1 cellular context compared by ENCODE assay signal in the genomic region with DNA sequence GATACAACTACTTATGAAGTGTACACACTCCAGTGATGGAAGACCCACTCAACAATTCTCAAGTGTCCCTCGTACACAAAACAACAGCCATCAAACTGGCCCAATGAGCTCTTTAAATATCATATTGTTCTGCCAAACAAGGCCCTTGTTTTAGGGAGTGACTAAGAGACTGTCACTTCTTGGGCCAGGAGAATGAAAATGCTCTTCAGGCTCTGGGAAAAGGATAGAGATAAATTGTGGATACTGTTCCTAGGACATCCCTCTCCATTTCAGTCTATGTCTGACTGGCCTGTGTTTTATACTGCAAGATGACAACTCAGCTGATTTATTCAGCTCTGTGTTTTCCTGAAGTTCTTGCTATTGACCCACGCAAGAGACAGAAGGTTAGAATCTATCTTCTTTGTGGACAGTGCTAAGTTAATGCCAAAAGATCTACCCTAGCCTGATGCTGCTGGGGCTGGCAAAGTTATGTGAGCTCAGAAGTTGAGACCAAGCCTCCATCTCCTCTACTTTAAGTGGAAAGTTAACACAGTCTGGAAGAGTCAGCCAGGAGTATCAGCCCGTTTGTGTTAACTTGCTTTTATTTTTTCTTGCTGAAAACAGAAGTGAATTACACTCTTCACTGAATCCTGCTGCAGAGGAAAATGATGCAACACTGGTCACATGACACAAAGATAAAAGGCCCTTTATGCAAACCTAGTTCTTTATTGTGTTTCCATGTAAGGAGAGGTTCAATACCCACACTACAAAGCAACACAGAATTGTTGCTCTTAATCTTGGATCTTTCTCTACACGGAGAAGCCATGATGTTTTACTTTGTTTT.
TF ChIP-seq lines count a peak whose summit lies in the region.

No MANE protein-coding gene starts in this region.

TF ChIP-seq in HEK293, 187 proteins besides CTCF, POLR2A, EP300 and RAD21 (continued from another document):
- peak; percentile 88 for TF ChIP-seq TCF7L2 (IDR thresholded peaks at IDR 0.05; ENCODE audit: borderline replicate concordance, low read depth, low read length)
- TF ChIP-seq FEZF1 (tag by site-specific recombination; IDR thresholded peaks at IDR 0.05) = peak; percentile 59
- TF ChIP-seq ZNF610 (tag by site-specific recombination; IDR thresholded peaks at IDR 0.05; ENCODE audit: borderline replicate concordance) = no peak
- no peak for TF ChIP-seq ZNF426 (tag by site-specific recombination; IDR thresholded peaks at IDR 0.05)
- no peak for TF ChIP-seq ZNF707 (tag by site-specific recombination; IDR thresholded peaks at IDR 0.05)
- TF ChIP-seq ZNF416 (tag by site-specific recombination; IDR thresholded peaks at IDR 0.05) = no peak
- no peak for TF ChIP-seq ZNF585B (tag by site-specific recombination; IDR thresholded peaks at IDR 0.05)
- TF ChIP-seq, protein P1, sequence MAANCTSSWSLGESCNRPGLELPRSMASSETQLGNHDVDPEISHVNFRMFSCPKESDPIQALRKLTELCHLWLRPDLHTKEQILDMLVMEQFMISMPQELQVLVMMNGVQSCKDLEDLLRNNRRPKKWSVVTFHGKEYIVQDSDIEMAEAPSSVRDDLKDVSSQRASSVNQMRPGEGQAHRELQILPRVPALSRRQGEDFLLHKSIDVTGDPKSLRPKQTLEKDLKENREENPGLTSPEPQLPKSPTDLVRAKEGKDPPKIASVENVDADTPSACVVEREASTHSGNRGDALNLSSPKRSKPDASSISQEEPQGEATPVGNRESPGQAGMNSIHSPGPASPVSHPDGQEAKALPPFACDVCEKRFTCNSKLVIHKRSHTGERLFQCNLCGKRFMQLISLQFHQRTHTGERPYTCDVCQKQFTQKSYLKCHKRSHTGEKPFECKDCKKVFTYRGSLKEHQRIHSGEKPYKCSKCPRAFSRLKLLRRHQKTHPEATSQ (tag by site-specific recombination; IDR thresholded peaks at IDR 0.05) = no peak
- 0 out of 2 replicates have a peak, but pooled peaks have one; percentile 45 for TF ChIP-seq SCRT2 (tag by site-specific recombination; IDR thresholded peaks at IDR 0.05)
- TF ChIP-seq, protein P2, sequence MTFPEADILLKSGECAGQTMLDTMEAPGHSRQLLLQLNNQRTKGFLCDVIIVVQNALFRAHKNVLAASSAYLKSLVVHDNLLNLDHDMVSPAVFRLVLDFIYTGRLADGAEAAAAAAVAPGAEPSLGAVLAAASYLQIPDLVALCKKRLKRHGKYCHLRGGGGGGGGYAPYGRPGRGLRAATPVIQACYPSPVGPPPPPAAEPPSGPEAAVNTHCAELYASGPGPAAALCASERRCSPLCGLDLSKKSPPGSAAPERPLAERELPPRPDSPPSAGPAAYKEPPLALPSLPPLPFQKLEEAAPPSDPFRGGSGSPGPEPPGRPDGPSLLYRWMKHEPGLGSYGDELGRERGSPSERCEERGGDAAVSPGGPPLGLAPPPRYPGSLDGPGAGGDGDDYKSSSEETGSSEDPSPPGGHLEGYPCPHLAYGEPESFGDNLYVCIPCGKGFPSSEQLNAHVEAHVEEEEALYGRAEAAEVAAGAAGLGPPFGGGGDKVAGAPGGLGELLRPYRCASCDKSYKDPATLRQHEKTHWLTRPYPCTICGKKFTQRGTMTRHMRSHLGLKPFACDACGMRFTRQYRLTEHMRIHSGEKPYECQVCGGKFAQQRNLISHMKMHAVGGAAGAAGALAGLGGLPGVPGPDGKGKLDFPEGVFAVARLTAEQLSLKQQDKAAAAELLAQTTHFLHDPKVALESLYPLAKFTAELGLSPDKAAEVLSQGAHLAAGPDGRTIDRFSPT (tag by site-specific recombination; IDR thresholded peaks at IDR 0.05) = no peak
- no peak for TF ChIP-seq ZNF785 (tag by site-specific recombination; IDR thresholded peaks at IDR 0.05)
- TF ChIP-seq ZBTB48 (tag by site-specific recombination; IDR thresholded peaks at IDR 0.05) = no peak
- no peak for TF ChIP-seq REPIN1 (tag by site-specific recombination; IDR thresholded peaks at IDR 0.05; ENCODE audit: low read depth)
- TF ChIP-seq ZNF701 (tag by site-specific recombination; IDR thresholded peaks at IDR 0.05) = no peak
- TF ChIP-seq ZNF837 (tag by site-specific recombination; IDR thresholded peaks at IDR 0.05) = no peak
- TF ChIP-seq SCRT1 (tag by site-specific recombination; IDR thresholded peaks at IDR 0.05; ENCODE audit: borderline replicate concordance) = no peak
